In genomic region chr16:29700253-29700987, GRCh38 we compare ENCODE assay signal across 1 cellular context.
TF ChIP-seq lines count a peak whose summit lies in the region.

No MANE protein-coding gene starts in this region.

TF ChIP-seq in Ishikawa, 13 proteins besides CTCF, POLR2A, EP300 and RAD21 (continued from another document):
- TF ChIP-seq REST (IDR thresholded peaks at IDR 0.05; ENCODE audit: low read depth): no peak
- no peak for TF ChIP-seq CEBPB (IDR thresholded peaks at IDR 0.05)
- no peak for TF ChIP-seq NFIC (IDR thresholded peaks at IDR 0.05)
- TF ChIP-seq USF1 (IDR thresholded peaks at IDR 0.05): no peak
- peak; percentile 70 for TF ChIP-seq TEAD4 (IDR thresholded peaks at IDR 0.05)
- TF ChIP-seq CREB1 (IDR thresholded peaks at IDR 0.05; ENCODE audit: low read depth): no peak
- no peak for TF ChIP-seq YY1 (IDR thresholded peaks at IDR 0.05; ENCODE audit: low read depth)
